In the genomic region with DNA sequence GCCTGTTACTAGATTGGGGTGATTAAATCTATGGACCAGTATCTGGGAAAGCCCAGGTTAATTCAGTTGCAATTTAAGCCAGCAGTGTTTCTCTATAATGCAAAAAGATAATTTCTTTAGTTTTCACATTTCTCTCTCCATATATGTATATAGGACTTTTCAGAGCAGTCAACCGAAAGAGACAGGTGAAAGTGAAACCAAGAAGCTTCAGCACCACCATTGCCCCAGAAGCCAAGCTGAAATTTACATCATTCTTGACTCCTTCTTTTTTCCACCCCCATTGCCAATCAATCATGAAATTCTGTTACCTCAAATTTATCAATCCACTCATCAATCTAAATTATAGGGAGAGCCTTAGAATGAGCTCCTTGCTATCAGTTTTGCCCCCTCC, we compare ENCODE assay signal across 8 cellular contexts. TPM values are rescaled to one million over a fixed set of nuclear protein-coding genes. Genes with fewer than 3 reads are reported as not detected.
DNase-seq lines count a peak whose midpoint lies in the region; ATAC-seq and TF ChIP-seq lines count a peak whose summit lies in the region.

No MANE protein-coding gene starts in this region.

- H3K4me3 Mint-ChIP-seq in progenitor cell of endocrine pancreas (ENCODE audit: low read depth) = peak overlapping the region; percentile 91

- H3K27ac ChIP-seq in HUES6 (ENCODE audit: low read depth, low read length) (no peak overlapping the region), coronary artery (no peak overlapping the region)

- H3K9me3 ChIP-seq in HUES6 (ENCODE audit: control insufficient read depth, insufficient read depth, low read depth, low read length) = no peaks in the 10 kb centered on the region

- H3K4me1 ChIP-seq in HUES6 (ENCODE audit: control insufficient read depth, insufficient read depth, low read length) = peaks cover 28% of the 10 kb centered on the region

- H3K36me3 Mint-ChIP-seq in progenitor cell of endocrine pancreas (ENCODE audit: insufficient read depth) = peaks cover 1% of the 10 kb centered on the region

- DNase-seq in DMS53 (lab: John Stamatoyannopoulos, UW) (peak; percentile 72), coronary artery (ENCODE audit: low spot score) (no peak), progenitor cell of endocrine pancreas (ENCODE audit: low spot score, unreplicated experiment) (no peak), medulla oblongata (ENCODE audit: extremely low spot score) (no peak), NCI-H1092 (lab: John Stamatoyannopoulos, UW) (no peak), NCI-H146 (lab: John Stamatoyannopoulos, UW) (no peak)

- peaks cover 26% of the 10 kb centered on the region for H3K27me3 Mint-ChIP-seq in progenitor cell of endocrine pancreas

- peaks cover 22% of the 10 kb centered on the region for H3K4me1 Mint-ChIP-seq in progenitor cell of endocrine pancreas (ENCODE audit: low read depth)

- peak; percentile 69 for ATAC-seq in GM19467 (IDR thresholded peaks at IDR 0.05; ENCODE audit: unreplicated experiment)

- H3K27me3 ChIP-seq in HUES6 (ENCODE audit: control insufficient read depth, insufficient read depth, low read length) = peaks cover 49% of the 10 kb centered on the region

- no peak overlapping the region for H3K27ac Mint-ChIP-seq in progenitor cell of endocrine pancreas

- peak overlapping the region; percentile 32 for H3K9ac ChIP-seq in HUES6 (ENCODE audit: low read length)

- H3K36me3 ChIP-seq in HUES6 (ENCODE audit: control insufficient read depth, insufficient read depth, low read length) = no peaks in the 10 kb centered on the region

- peak overlapping the region; percentile 73 for H3K4me3 ChIP-seq in HUES6 (ENCODE audit: low read depth, low read length)
- H3K4me3 ChIP-seq in coronary artery = peak overlapping the region; percentile 81

- H3K9me3 Mint-ChIP-seq in progenitor cell of endocrine pancreas (ENCODE audit: low read depth) = peaks cover 4% of the 10 kb centered on the region

- no peak for TF ChIP-seq CTCF in coronary artery (IDR thresholded peaks at IDR 0.05)
- TF ChIP-seq CTCF in progenitor cell of endocrine pancreas (IDR thresholded peaks at IDR 0.05; ENCODE audit: unreplicated experiment) = no peak

RNA-seq across cellular contexts. Expression of a gene that starts 2.8 kb away (rescaled TPM):
- 42.2 and 44.4 TPM in 2 replicates for total RNA-seq in progenitor cell of endocrine pancreas
